ENCODE assay signal across 8 cellular contexts in genomic region chr1:157196670-157197456, GRCh38. TPM values are rescaled to one million over a fixed set of nuclear protein-coding genes. Genes with fewer than 3 reads are reported as not detected.
DNase-seq lines count a peak whose midpoint lies in the region; FAIRE-seq and TF ChIP-seq lines count a peak whose summit lies in the region.
"Not testable (repeated sequence)": the region's sequence is repeated elsewhere in the genome, so short reads cannot be mapped to it uniquely, and the experiment has no call there.

No MANE protein-coding gene starts in this region.

- H3K36me3 ChIP-seq in KMS-11 (ENCODE audit: insufficient read depth); WERI-Rb-1; H1 (ENCODE audit: control insufficient read depth in 2 of 4, insufficient read depth in 4 of 4, low read length in 3 of 4): not testable (repeated sequence)

- not testable (repeated sequence) for H3K27me3 Mint-ChIP-seq in neural crest cell (ENCODE audit: low read depth)

- 12% methylated on average over 6 of the region's 11 CpGs; no CpG with 5 or more reads in 1 of the 2 experiments for WGBS in H1 (ENCODE audit: extremely low coverage in 1 of 2, insufficient coverage in 1 of 2, insufficient read length in 1 of 2, insufficient replicate concordance in 2 of 2, low coverage in 1 of 2, low lambda C conversion rate in 2 of 2, missing lambda C conversion rate in 1 of 2), 2 experiments

- H3K36me3 Mint-ChIP-seq in neural crest cell (ENCODE audit: low read depth): not testable (repeated sequence)

- H3K4me2 ChIP-seq in KMS-11: peak overlapping the region; percentile 59
- H3K4me2 ChIP-seq in H1 (ENCODE audit: insufficient read depth in 1 of 2, low read depth in 2 of 2, low read length in 2 of 2): not testable (repeated sequence)

- not testable (repeated sequence) for H3K9me3 Mint-ChIP-seq in neural crest cell

- not testable (repeated sequence) for H4K5ac ChIP-seq in H1 (ENCODE audit: insufficient read length, low read depth, low read length)

- CTCF ChIA-PET in H1 (lab: Charles Lee; ENCODE audit: partially characterized antibody): interaction anchor here (0.8 to 5.3 kb wide), 39 partner anchors 10 to 383 kb away, joined by 3 to 51 read pairs (median 6); no protein-coding TSS in a partner anchor

- H3K4me1 ChIP-seq in KMS-11 (ENCODE audit: low read depth, poor library complexity, severe bottlenecking): peaks cover 30% of the 10 kb centered on the region
- H3K4me1 ChIP-seq in H1 (replicated peaks in 1 of 4; ENCODE audit: control insufficient read depth in 3 of 4, insufficient read depth in 4 of 4, low read length in 3 of 4): not testable (repeated sequence)

- TF ChIP-seq POLR2A in H1 (IDR thresholded peaks at IDR 0.05; ENCODE audit: control extremely low read depth in 1 of 2, low read depth in 2 of 2, low read length in 2 of 2): not testable (repeated sequence)

- H3K9me3 ChIP-seq in WERI-Rb-1 (ENCODE audit: severe bottlenecking); H1 (ENCODE audit: insufficient read depth in 2 of 2, low read depth in 1 of 2, low read length in 1 of 2): not testable (repeated sequence)

- not testable (repeated sequence) for H3K4me3 Mint-ChIP-seq in neural crest cell

- not testable (repeated sequence) for H3K79me2 ChIP-seq in KMS-11 (ENCODE audit: insufficient read depth, low read depth); H1 (ENCODE audit: control insufficient read depth in 1 of 2, insufficient read depth in 2 of 2, low read length in 2 of 2)

- not testable (repeated sequence) for H2BK5ac ChIP-seq in H1 (ENCODE audit: low read depth, low read length)

- H3K4me3 ChIP-seq in KMS-11 (IDR thresholded peaks at IDR 0.05; ENCODE audit: insufficient read depth, low read depth, low read length); WERI-Rb-1 (ENCODE audit: low read depth, low read length); H1 (ENCODE audit: extremely low read depth in 1 of 4, insufficient read depth in 2 of 4, low read depth in 3 of 4, low read length in 4 of 4): not testable (repeated sequence)

- not testable (repeated sequence) for H2BK20ac ChIP-seq in H1 (ENCODE audit: low read length)

- not testable (repeated sequence) for H3K14ac ChIP-seq in H1 (ENCODE audit: insufficient read length)

- not testable (repeated sequence) for H4K8ac ChIP-seq in H1 (ENCODE audit: extremely low read depth, insufficient read depth, low read length)

- not testable (repeated sequence) for H2BK15ac ChIP-seq in H1 (ENCODE audit: low read length)

- not testable (repeated sequence) for H3K27ac ChIP-seq in 22Rv1; KMS-11; WERI-Rb-1; H1 (ENCODE audit: low read depth, low read length)

- H4K91ac ChIP-seq in H1 (replicated peaks; ENCODE audit: insufficient read length, low read length): not testable (repeated sequence)

- not testable (repeated sequence) for H3K27ac Mint-ChIP-seq in neural crest cell (ENCODE audit: unreplicated experiment)

- TF ChIP-seq CTCF in 22Rv1 (IDR thresholded peaks at IDR 0.05): peak; percentile 96
- peak; percentile 90 for TF ChIP-seq CTCF in KMS-11 (conservative IDR thresholded peaks at IDR 0.05; ENCODE audit: low read depth, low read length)
- TF ChIP-seq CTCF in WERI-Rb-1 (IDR thresholded peaks at IDR 0.05; ENCODE audit: low read depth, low read length): 0 out of 2 replicates have a peak, but pooled peaks have one; percentile 14
- not testable (repeated sequence) for TF ChIP-seq CTCF in H1 (IDR thresholded peaks at IDR 0.05; ENCODE audit: control extremely low read depth in 1 of 3, insufficient read depth in 1 of 3, low read depth in 1 of 3, low read length in 3 of 3)
- TF ChIP-seq CTCF in neural crest cell (conservative IDR thresholded peaks at IDR 0.05): peak; percentile 60

- H3K56ac ChIP-seq in H1 (replicated peaks; ENCODE audit: insufficient read length, low read depth, low read length): not testable (repeated sequence)

- H3K18ac ChIP-seq in H1 (ENCODE audit: extremely low read depth, low read length): not testable (repeated sequence)

- not testable (repeated sequence) for H3K4me1 Mint-ChIP-seq in neural crest cell

- not testable (repeated sequence) for H3K27me3 ChIP-seq in KMS-11 (ENCODE audit: insufficient read depth, low read depth); H1 (replicated peaks in 1 of 4; ENCODE audit: control insufficient read depth in 3 of 4, extremely low read depth in 1 of 4, insufficient read depth in 3 of 4, low read length in 3 of 4)
- peaks cover 12% of the 10 kb centered on the region for H3K27me3 ChIP-seq in WERI-Rb-1 (ENCODE audit: insufficient read depth, low read depth, severe bottlenecking)

- H2BK120ac ChIP-seq in H1 (replicated peaks; ENCODE audit: low read depth, low read length): not testable (repeated sequence)

- TF ChIP-seq RAD21 in H1 (IDR thresholded peaks at IDR 0.05 in 1 of 2, conservative IDR thresholded peaks at IDR 0.05 in 1 of 2; ENCODE audit: low read depth in 2 of 2, low read length in 2 of 2): peak; percentile 32 to 45

- H2AFZ ChIP-seq in KMS-11 (ENCODE audit: low read depth): peak overlapping the region; percentile 39; the same call in 1 of the 2 replicates
- not testable (repeated sequence) for H2AFZ ChIP-seq in H1 (ENCODE audit: low read length)

- H3K9ac ChIP-seq in KMS-11; H1 (replicated peaks in 1 of 4; ENCODE audit: extremely low read depth in 1 of 4, low read depth in 3 of 4, low read length in 3 of 4): not testable (repeated sequence)

- H4K20me1 ChIP-seq in KMS-11 (ENCODE audit: insufficient read depth); H1 (replicated peaks in 1 of 2; ENCODE audit: control insufficient read depth in 1 of 2, insufficient read depth in 2 of 2, low read length in 2 of 2): not testable (repeated sequence)

- peak; percentile 95 for FAIRE-seq in H1 (lab: Jason Lieb, UNC)

- H3K79me1 ChIP-seq in H1 (ENCODE audit: low read depth, low read length): not testable (repeated sequence)

- not testable (repeated sequence) for H3K23ac ChIP-seq in H1 (ENCODE audit: insufficient read length)

- not testable (repeated sequence) for H2AK5ac ChIP-seq in H1 (ENCODE audit: low read depth, low read length)

- POLR2A ChIA-PET in H1 (lab: Charles Lee; ENCODE audit: partially characterized antibody): interaction anchor here (1.0 kb wide), 1 partner anchor 84 kb away, joined by 3 read pairs; no protein-coding TSS in a partner anchor

- not testable (repeated sequence) for TF ChIP-seq EP300 in H1 (IDR thresholded peaks at IDR 0.05; ENCODE audit: borderline replicate concordance in 1 of 2, low read depth in 2 of 2, low read length in 2 of 2)

- peak; percentile 30 for DNase-seq in ELR (ENCODE audit: low read depth)
- DNase-seq in NCI-H748 (lab: John Stamatoyannopoulos, UW; ENCODE audit: unreplicated experiment): peak; percentile 23
- DNase-seq in WERI-Rb-1; neural crest cell (ENCODE audit: low read depth, low spot score): not testable (repeated sequence)
- DNase-seq in H1 (ENCODE audit: low read depth in 1 of 2, low spot score in 2 of 2): peak in 1 of 2 experiments; percentile 52
- peak; percentile 37 for DNase-seq in iPS-NIHi11 (ENCODE audit: low spot score)

- not testable (repeated sequence) for H2BK12ac ChIP-seq in H1 (ENCODE audit: low read depth, low read length)

- H3K23me2 ChIP-seq in H1 (ENCODE audit: low read depth, low read length): not testable (repeated sequence)

- not testable (repeated sequence) for H3K4ac ChIP-seq in H1 (replicated peaks; ENCODE audit: insufficient read length, low read depth, low read length)

RNA-seq across cellular contexts. Expression of gene ETV3, which starts 58.7 kb away (rescaled TPM):
- total RNA-seq in H1 (2021; fragmentation: NEBNext Ultra II Directional; extraction: Animal tissue kit (Norgen Biotek cat#: 25700)): 23.8 and 26.6 TPM in 2 replicates
- 6.0 and 7.0 TPM in 2 replicates for polyA plus RNA-seq in H1 (2011; rRNA removed)
- polyA plus RNA-seq in H1 (2011; cell fraction: cytosol; rRNA removed): 7.6 TPM
- 6.8 TPM for polyA plus RNA-seq in H1 (2011; cell fraction: nucleus; rRNA removed)
- 8.9 to 12.0 TPM (median 9.7 TPM) in 4 replicates for polyA plus RNA-seq in H1 (2012, experiment 1 of 2)
- 1.0 TPM for polyA plus RNA-seq in H1 (2012, experiment 2 of 2)
- polyA plus RNA-seq in H1 (2013, experiment 1 of 2): 6.9 TPM
- 6.3 TPM for polyA plus RNA-seq in H1 (2013, experiment 2 of 2)
- polyA minus RNA-seq in H1 (2011; rRNA and poly(A)+ RNA removed): 24.8 and 27.2 TPM in 2 replicates
- polyA minus RNA-seq in H1 (2011; cell fraction: cytosol; rRNA and poly(A)+ RNA removed): 14.2 TPM
- polyA minus RNA-seq in H1 (2011; cell fraction: nucleus; rRNA and poly(A)+ RNA removed): 19.3 TPM
- total RNA-seq in neural crest cell: 29.0 and 29.7 TPM in 2 replicates
